ENCODE assay signal across 8 cellular contexts in the genomic region with DNA sequence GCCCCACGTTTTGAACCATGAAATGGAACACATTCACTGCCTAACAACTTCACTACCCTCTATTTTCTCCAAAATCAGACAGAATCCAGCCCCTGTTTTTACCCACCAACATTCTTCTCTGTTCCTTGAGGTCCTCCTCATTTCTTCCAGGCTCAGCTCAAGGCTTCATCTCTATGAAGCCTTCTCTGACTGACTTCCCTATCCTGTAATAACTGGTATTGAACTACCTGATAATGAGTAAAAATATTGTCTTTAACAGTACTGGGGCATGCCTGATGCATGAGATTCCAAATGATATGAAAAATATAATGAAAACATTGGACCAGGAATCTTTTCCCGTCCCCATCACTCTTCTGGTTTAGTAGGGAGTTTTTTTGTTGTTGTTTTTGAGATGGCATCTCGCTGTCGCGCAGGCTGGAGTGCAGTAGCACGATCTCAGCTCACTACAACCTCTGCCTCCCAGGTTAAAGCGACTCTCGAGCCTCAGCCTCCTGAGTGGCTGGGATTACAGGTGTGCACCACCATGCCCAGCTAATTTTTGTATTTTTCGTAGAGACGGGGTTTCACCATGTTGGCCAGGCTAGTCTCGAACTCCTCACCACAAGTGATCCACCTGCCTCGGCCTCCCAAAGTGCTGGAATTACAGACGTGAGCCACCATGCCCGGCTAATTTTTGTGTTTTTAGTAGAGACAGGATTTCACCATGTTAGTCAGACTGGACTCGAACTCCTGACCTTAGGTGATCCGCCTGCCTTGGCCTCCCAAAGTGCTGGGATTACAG. TPM values are rescaled to one million over a fixed set of nuclear protein-coding genes. Genes with fewer than 3 reads are reported as not detected.
A peak's percentile ranks its signal among the peaks of the same experiment; 100 is the strongest.
DNase-seq lines count a peak whose midpoint lies in the region; TF ChIP-seq lines count a peak whose summit lies in the region.
"Not testable (repeated sequence)": the region's sequence is repeated elsewhere in the genome, so short reads cannot be mapped to it uniquely, and the experiment has no call there.

No MANE protein-coding gene starts in this region.

- H3K79me2 ChIP-seq in KMS-11 (ENCODE audit: insufficient read depth, low read depth) = peaks cover 70% of the 10 kb centered on the region
- H3K79me2 ChIP-seq in SK-N-SH (ENCODE audit: insufficient read depth) = peaks cover 59% of the 10 kb centered on the region
- peaks cover 55% of the 10 kb centered on the region for H3K79me2 ChIP-seq in neural progenitor cell (ENCODE audit: low read depth)

- peaks cover 0 to 29% (median 5%) of the 10 kb centered on the region in 3 donors for H3K36me3 Mint-ChIP-seq in CD8-positive, alpha-beta memory T cell
- H3K36me3 Mint-ChIP-seq in activated naive CD4-positive, alpha-beta T cell treated with anti-CD3 and anti-CD28 coated beads, Interleukin-2, amount 10 ng/mL, durations not matched to agents 7 days and 5 days = peaks cover 24% of the 10 kb centered on the region
- peaks cover 16% of the 10 kb centered on the region for H3K36me3 Mint-ChIP-seq in neural progenitor cell

- peak overlapping the region; percentile 99 for H3K27ac ChIP-seq in CD8-positive, alpha-beta memory T cell (ENCODE audit: low read depth, low read length)
- peak overlapping the region; percentile 91; the same call in 1 of the 2 replicates for H3K27ac ChIP-seq in KMS-11
- H3K27ac ChIP-seq in SK-N-SH (ENCODE audit: low read depth in 2 of 2, low read length in 1 of 2); iPS-20b (ENCODE audit: low read length); neural progenitor cell; suprapubic skin: not testable (repeated sequence)
- H3K27ac ChIP-seq in effector memory CD4-positive, alpha-beta T cell (ENCODE audit: insufficient read depth, low read length, poor library complexity, severe bottlenecking) = peak overlapping the region; percentile 94

- H3K9ac ChIP-seq in KMS-11 = peak overlapping the region; percentile 97; the same call in 1 of the 2 replicates
- H3K9ac ChIP-seq in SK-N-SH, neural progenitor cell: not testable (repeated sequence)
- H3K9ac ChIP-seq in iPS-20b (ENCODE audit: low read depth, low read length) = peak overlapping the region; percentile 93; the same call in 1 of the 2 replicates

- DNase-seq in CD8-positive, alpha-beta memory T cell; SK-N-SH; effector memory CD4-positive, alpha-beta T cell; neural progenitor cell (ENCODE audit: low spot score); suprapubic skin (ENCODE audit: low spot score in 2 of 2): not testable (repeated sequence)
- DNase-seq in activated naive CD4-positive, alpha-beta T cell treated with anti-CD3 and anti-CD28 coated beads, Interleukin-2, amount 10 ng/mL, durations not matched to agents 7 days and 5 days = peak; percentile 17

- H3K4me2 ChIP-seq in KMS-11 = peak overlapping the region; percentile 82
- peak overlapping the region; percentile 86 for H3K4me2 ChIP-seq in SK-N-SH
- peak overlapping the region; percentile 99 for H3K4me2 ChIP-seq in neural progenitor cell

- peaks cover 54% of the 10 kb centered on the region for H4K20me1 ChIP-seq in KMS-11 (ENCODE audit: insufficient read depth)
- peaks cover 39% of the 10 kb centered on the region for H4K20me1 ChIP-seq in SK-N-SH (ENCODE audit: insufficient read depth)
- peaks cover 56% of the 10 kb centered on the region for H4K20me1 ChIP-seq in neural progenitor cell (ENCODE audit: low read depth)

- not testable (repeated sequence) for TF ChIP-seq EP300 in SK-N-SH (IDR thresholded peaks at IDR 0.05; ENCODE audit: borderline replicate concordance in 1 of 2, low read depth in 1 of 2, low read length in 1 of 2); suprapubic skin (IDR thresholded peaks at IDR 0.05)

- TF ChIP-seq RAD21 in SK-N-SH (IDR thresholded peaks at IDR 0.05; ENCODE audit: low read length) = not testable (repeated sequence)

- H3K4me1 Mint-ChIP-seq in CD8-positive, alpha-beta memory T cell = peaks cover 40 to 60% (median 52%) of the 10 kb centered on the region in 3 donors
- peaks cover 50% of the 10 kb centered on the region for H3K4me1 Mint-ChIP-seq in activated naive CD4-positive, alpha-beta T cell treated with anti-CD3 and anti-CD28 coated beads, Interleukin-2, amount 10 ng/mL, durations not matched to agents 7 days and 5 days
- H3K4me1 Mint-ChIP-seq in neural progenitor cell = peaks cover 24% of the 10 kb centered on the region

- peak overlapping the region in 7 of 8 donors; percentile 88 to 98 (median 94) for H3K27ac Mint-ChIP-seq in CD8-positive, alpha-beta memory T cell
- peak overlapping the region; percentile 94 for H3K27ac Mint-ChIP-seq in activated naive CD4-positive, alpha-beta T cell treated with anti-CD3 and anti-CD28 coated beads, Interleukin-2, amount 10 ng/mL, durations not matched to agents 7 days and 5 days
- H3K27ac Mint-ChIP-seq in neural progenitor cell = not testable (repeated sequence)

- H3K27me3 Mint-ChIP-seq in CD8-positive, alpha-beta memory T cell; activated naive CD4-positive, alpha-beta T cell treated with anti-CD3 and anti-CD28 coated beads, Interleukin-2, amount 10 ng/mL, durations not matched to agents 7 days and 5 days; neural progenitor cell (ENCODE audit: insufficient read depth, low read depth): not testable (repeated sequence)

- POLR2A ChIA-PET in CD8-positive, alpha-beta memory T cell (lab: Charles Lee) = interaction anchor here (0.6 to 3.2 kb wide), 2 partner anchors 39 to 99 kb away, joined by 4 to 13 read pairs; no protein-coding TSS in a partner anchor
- POLR2A ChIA-PET in SK-N-SH (lab: Yijun Ruan, JAX) = interaction anchor here (0.6 kb wide), 2 partner anchors 217 to 235 kb away, joined by 3 to 4 read pairs; no protein-coding TSS in a partner anchor

- H2AFZ ChIP-seq in KMS-11 (ENCODE audit: low read depth); SK-N-SH (ENCODE audit: low read depth); neural progenitor cell (replicated peaks): not testable (repeated sequence)

- peak overlapping the region; percentile 93 to 98 (median 96) for H3K4me3 Mint-ChIP-seq in CD8-positive, alpha-beta memory T cell
- peak overlapping the region; percentile 100 for H3K4me3 Mint-ChIP-seq in activated naive CD4-positive, alpha-beta T cell treated with anti-CD3 and anti-CD28 coated beads, Interleukin-2, amount 10 ng/mL, durations not matched to agents 7 days and 5 days
- peak overlapping the region; percentile 96 for H3K4me3 Mint-ChIP-seq in neural progenitor cell

- not testable (repeated sequence) for H3F3A ChIP-seq in SK-N-SH (replicated peaks; ENCODE audit: insufficient read depth)
- peaks cover 25% of the 10 kb centered on the region for H3F3A ChIP-seq in neural progenitor cell (ENCODE audit: low read depth)

- CTCF ChIA-PET in CD8-positive, alpha-beta memory T cell (lab: Charles Lee) = interaction anchor here (1.1 to 4.2 kb wide), 4 partner anchors 100 to 117 kb away, joined by 3 to 31 read pairs (median 9); no protein-coding TSS in a partner anchor
- CTCF ChIA-PET in SK-N-SH (lab: Yijun Ruan, JAX) = interaction anchor here (0.6 to 3.9 kb wide), 12 partner anchors 7 to 672 kb away, joined by 3 to 31 read pairs (median 4); no protein-coding TSS in a partner anchor
- CTCF ChIA-PET in activated naive CD4-positive, alpha-beta T cell treated with anti-CD3 and anti-CD28 coated beads, Interleukin-2, amount 10 ng/mL, durations not matched to agents 7 days and 5 days (lab: Charles Lee) = interaction anchor here (0.9 to 2.6 kb wide), 4 partner anchors 32 to 119 kb away, joined by 3 to 28 read pairs (median 6); no protein-coding TSS in a partner anchor

- not testable (repeated sequence) for H3K9me3 Mint-ChIP-seq in CD8-positive, alpha-beta memory T cell; activated naive CD4-positive, alpha-beta T cell treated with anti-CD3 and anti-CD28 coated beads, Interleukin-2, amount 10 ng/mL, durations not matched to agents 7 days and 5 days; neural progenitor cell

- H3K4me1 ChIP-seq in CD8-positive, alpha-beta memory T cell (ENCODE audit: insufficient read depth, low read length) = peaks cover 34% of the 10 kb centered on the region
- H3K4me1 ChIP-seq in KMS-11 (ENCODE audit: low read depth, poor library complexity, severe bottlenecking) (peaks cover 67% of the 10 kb centered on the region), suprapubic skin (peaks cover 31% of the 10 kb centered on the region)
- H3K4me1 ChIP-seq in SK-N-SH (ENCODE audit: control insufficient read depth in 1 of 2, insufficient read depth in 2 of 2, low read depth in 1 of 2, low read length in 1 of 2); iPS-20b (ENCODE audit: insufficient read depth, low read length); neural progenitor cell: not testable (repeated sequence)
- H3K4me1 ChIP-seq in effector memory CD4-positive, alpha-beta T cell (ENCODE audit: control insufficient read depth, insufficient read depth, low read length, poor library complexity, severe bottlenecking) = peaks cover 12% of the 10 kb centered on the region

- H3K9me3 ChIP-seq in CD8-positive, alpha-beta memory T cell (ENCODE audit: low read length); SK-N-SH; effector memory CD4-positive, alpha-beta T cell (ENCODE audit: control insufficient read depth, low read length); iPS-20b (ENCODE audit: insufficient read depth, low read depth, low read length); neural progenitor cell (ENCODE audit: low read depth); suprapubic skin: not testable (repeated sequence)

- not testable (repeated sequence) for H3K9me2 ChIP-seq in SK-N-SH

- not testable (repeated sequence) for H3K36me3 ChIP-seq in CD8-positive, alpha-beta memory T cell (ENCODE audit: insufficient read depth, low read length); SK-N-SH (replicated peaks in 1 of 2; ENCODE audit: control insufficient read depth in 1 of 2, insufficient read depth in 2 of 2, low read length in 1 of 2); neural progenitor cell
- H3K36me3 ChIP-seq in KMS-11 (ENCODE audit: insufficient read depth) = peaks cover 16% of the 10 kb centered on the region; the same call in 1 of the 2 replicates
- peaks cover 14% of the 10 kb centered on the region for H3K36me3 ChIP-seq in effector memory CD4-positive, alpha-beta T cell (ENCODE audit: control insufficient read depth, insufficient read depth, low read length)
- peaks cover 20% of the 10 kb centered on the region for H3K36me3 ChIP-seq in iPS-20b (ENCODE audit: insufficient read depth, low read depth, low read length)
- H3K36me3 ChIP-seq in suprapubic skin = peaks cover 15% of the 10 kb centered on the region

- WGBS in SK-N-SH (ENCODE audit: low lambda C conversion rate) = 90% methylated on average over 16 of the region's 16 CpGs
- WGBS in suprapubic skin = 89% methylated on average over 16 of the region's 16 CpGs

- H3K27me3 ChIP-seq in CD8-positive, alpha-beta memory T cell (ENCODE audit: insufficient read depth, low read length, poor library complexity, severe bottlenecking); KMS-11 (ENCODE audit: insufficient read depth, low read depth); SK-N-SH (ENCODE audit: insufficient read depth); effector memory CD4-positive, alpha-beta T cell (replicated peaks; ENCODE audit: control insufficient read depth, insufficient read depth, low read length, poor library complexity, severe bottlenecking); iPS-20b (ENCODE audit: insufficient read depth, low read length); neural progenitor cell; suprapubic skin: not testable (repeated sequence)

- peak overlapping the region; percentile 62 for H3K4me3 ChIP-seq in CD8-positive, alpha-beta memory T cell (ENCODE audit: low read length)
- H3K4me3 ChIP-seq in KMS-11 (IDR thresholded peaks at IDR 0.05; ENCODE audit: insufficient read depth, low read depth, low read length) = peak overlapping the region; percentile 52
- H3K4me3 ChIP-seq in SK-N-SH (ENCODE audit: low read depth in 2 of 2, low read length in 1 of 2) = peak overlapping the region in 1 of 2 experiments; percentile 99; a peak in 1 of 4 replicates
- H3K4me3 ChIP-seq in effector memory CD4-positive, alpha-beta T cell (ENCODE audit: insufficient read depth, low read depth, low read length, poor library complexity, severe bottlenecking) = peak overlapping the region; percentile 95
- peak overlapping the region; percentile 98 for H3K4me3 ChIP-seq in iPS-20b (ENCODE audit: low read length)
- H3K4me3 ChIP-seq in neural progenitor cell = peak overlapping the region; percentile 73
- peak overlapping the region; percentile 99 for H3K4me3 ChIP-seq in suprapubic skin

- not testable (repeated sequence) for TF ChIP-seq POLR2A in suprapubic skin (IDR thresholded peaks at IDR 0.05)

- not testable (repeated sequence) for TF ChIP-seq CTCF in KMS-11 (conservative IDR thresholded peaks at IDR 0.05; ENCODE audit: low read depth, low read length); SK-N-SH (IDR thresholded peaks at IDR 0.05); neural progenitor cell (IDR thresholded peaks at IDR 0.05); suprapubic skin (IDR thresholded peaks at IDR 0.05)

RNA-seq across cellular contexts. Expression of a gene that starts 2.0 kb away (rescaled TPM):
- 100 to 1,000 TPM; 669 to 687 TPM for total RNA-seq in CD8-positive, alpha-beta memory T cell
- polyA plus RNA-seq in CD8-positive, alpha-beta memory T cell = 15.9 TPM
- 35.0 and 53.5 TPM in 2 replicates for polyA plus RNA-seq in SK-N-SH (2012; rRNA removed)
- polyA plus RNA-seq in SK-N-SH (2012; cell fraction: cytosol; rRNA removed) = 57.0 and 58.6 TPM in 2 replicates
- polyA plus RNA-seq in SK-N-SH (2012; cell fraction: nucleus; rRNA removed) = 18.8 and 46.6 TPM in 2 replicates
- 60.0 and 87.7 TPM in 2 replicates for total RNA-seq in neural progenitor cell (ENCODE audit: low replicate concordance)
- 100 to 1,000 TPM in 1 of 4 donors, 10 to 100 TPM in 3; 67.6 to 163 (median 70.4) TPM for total RNA-seq in suprapubic skin
